In genomic region chr6:107185570-107185969, GRCh38 we compare ENCODE assay signal across 9 cellular contexts.
DNase-seq lines count a peak whose midpoint lies in the region; ATAC-seq, FAIRE-seq and TF ChIP-seq lines count a peak whose summit lies in the region.
"Had no signal": no experiment of that assay in that cellular context is flagged by ENCODE, and none has a peak within 500 bp of the region (broad histone marks: within the 10 kb centered on the region; RNA-seq: fewer than 3 reads in every experiment).

No MANE protein-coding gene starts in this region.

- in situ Hi-C loops in astrocyte of the spinal cord (cut with HindIII; ENCODE audit: low sequenced_read_pairs) (no loop called here), HepG2 (cut with HindIII; ENCODE audit: extremely low pct_ligation_motif_present, low pct_unique_long_range_greater_than_20kb) (no loop called here)

- H3K9me3 ChIP-seq in HepG2 (ENCODE audit: low read length) (no peaks in the 10 kb centered on the region), spleen (no peaks in the 10 kb centered on the region)

- H3K27ac ChIP-seq in HepG2 (ENCODE audit: extremely low read length, insufficient read depth, low read length), result no peak overlapping the region
- H3K27ac ChIP-seq in spleen, result no peak overlapping the region

- H3K4me3 ChIP-seq in astrocyte of the spinal cord (ENCODE audit: low read depth, low read length) (no peak overlapping the region), HepG2 (replicated peaks in 1 of 3; ENCODE audit: insufficient read depth in 1 of 3, low read depth in 2 of 3, low read length in 3 of 3) (no peak overlapping the region), spleen (no peak overlapping the region)

- TF ChIP-seq RAD21 in HepG2 (CRISPR knock-in tag; IDR thresholded peaks at IDR 0.05), result no peak

- POLR2A ChIA-PET in HepG2 (lab: Yijun Ruan, JAX), result no interaction called here

- no peak overlapping the region for H3K4me2 ChIP-seq in HepG2 (ENCODE audit: low read depth, low read length)

- peaks cover 0 to 5% of the 10 kb centered on the region in 2 experiments; a peak in 1 of 5 replicates for H3K36me3 ChIP-seq in HepG2 (replicated peaks in 1 of 2; ENCODE audit: control insufficient read depth in 1 of 2, insufficient read depth in 2 of 2, low read length in 2 of 2)
- peaks cover 0 to 45% (median 6%) of the 10 kb centered on the region in 6 donors for H3K36me3 ChIP-seq in spleen

- TF ChIP-seq CTCF in astrocyte of the spinal cord (IDR thresholded peaks at IDR 0.05; ENCODE audit: low read depth, low read length) (peak; percentile 26), HepG2 (CRISPR knock-in tag; IDR thresholded peaks at IDR 0.05) (peak; percentile 65), omental fat pad (IDR thresholded peaks at IDR 0.05) (no peak), spleen (IDR thresholded peaks at IDR 0.05 in 8 of 11, conservative IDR thresholded peaks at IDR 0.05 in 3 of 11) (no peak)

- no peaks in the 10 kb centered on the region for H3K79me2 ChIP-seq in HepG2 (ENCODE audit: insufficient read depth, low read length)

- H4K20me1 ChIP-seq in HepG2 (ENCODE audit: insufficient read depth, low read length), result no peaks in the 10 kb centered on the region

- TF ChIP-seq EP300 in HepG2 (IDR thresholded peaks at IDR 0.05; ENCODE audit: low read depth in 2 of 2, low read length in 2 of 2) (no peak), HepG2 (CRISPR knock-in tag; IDR thresholded peaks at IDR 0.05; ENCODE audit: borderline replicate concordance) (no peak)

- peak; percentile 94 for ATAC-seq in HepG2
- no peak for ATAC-seq in omental fat pad (ENCODE audit: low FRiP score)
- ATAC-seq in activated naive CD4-positive, alpha-beta T cell treated with anti-CD3 and anti-CD28 coated beads, Interleukin-2, amount 50 U/mL, for 72 hours, result no peak

- WGBS in HepG2 (ENCODE audit: low lambda C conversion rate), result 77% methylated on average over 7 of the region's 7 CpGs
- 88 to 91% (median 89%) methylated on average over 7 of the region's 7 CpGs for WGBS in spleen, 5 donors

- BruUV-seq in HepG2 (replicated peaks; lab: Mats Ljungman, UMichigan), result no TSS peak

- DNase-seq in AG20443 (ENCODE audit: low spot score) (peak; percentile 16), LHCN-M2 (ENCODE audit: low read depth) (peak; percentile 3), astrocyte of the spinal cord (ENCODE audit: low read depth, low spot score) (peak; percentile 6), HepG2 (ENCODE audit: low spot score) (peak; percentile 29), GOT3 (lab: John Stamatoyannopoulos, UW) (no peak), omental fat pad (ENCODE audit: low spot score) (no peak), spleen (no peak)
- DNase-seq in activated naive CD4-positive, alpha-beta T cell treated with anti-CD3 and anti-CD28 coated beads, Interleukin-2, amount 50 U/mL, for 72 hours (ENCODE audit: low spot score in 2 of 2), result no peak

- H3K27ac Mint-ChIP-seq in activated naive CD4-positive, alpha-beta T cell treated with anti-CD3 and anti-CD28 coated beads, Interleukin-2, amount 50 U/mL, for 72 hours, result no peak overlapping the region
- H3K27ac Mint-ChIP-seq: T-helper 2 cell treated with Interferon-gamma antibody and Interleukin-4, amounts not matched to agents 5 μg/mL and 100 μg/mL, for 36 hours had no signal

- peak; percentile 8 for FAIRE-seq in HepG2 (lab: Jason Lieb, UNC)

- intact Hi-C loops in HepG2 (cut with micrococcal nuclease; ENCODE audit: unreplicated experiment) (no loop called here), spleen (cut with DNase I; ENCODE audit: low total_unique reads) (no loop called here)

- H3K9me3 Mint-ChIP-seq in activated naive CD4-positive, alpha-beta T cell treated with anti-CD3 and anti-CD28 coated beads, Interleukin-2, amount 50 U/mL, for 72 hours, result no peaks in the 10 kb centered on the region
- H3K9me3 Mint-ChIP-seq: T-helper 2 cell treated with Interferon-gamma antibody and Interleukin-4, amounts not matched to agents 5 μg/mL and 100 μg/mL, for 36 hours had no signal

- H2AFZ ChIP-seq in HepG2 (ENCODE audit: low read length), result no peak overlapping the region

- TF ChIP-seq POLR2A in HepG2 (IDR thresholded peaks at IDR 0.05; ENCODE audit: insufficient read depth in 1 of 2, low read depth in 2 of 2, low read length in 2 of 2) (no peak), spleen (IDR thresholded peaks at IDR 0.05) (no peak)

- H3K9ac ChIP-seq in HepG2 (ENCODE audit: insufficient read depth, low read depth, low read length), result no peak overlapping the region

- H3K36me3 Mint-ChIP-seq in activated naive CD4-positive, alpha-beta T cell treated with anti-CD3 and anti-CD28 coated beads, Interleukin-2, amount 50 U/mL, for 72 hours, result no peaks in the 10 kb centered on the region

- H3K4me1 ChIP-seq in HepG2 (ENCODE audit: insufficient read depth, low read length) (no peaks in the 10 kb centered on the region), spleen (no peaks in the 10 kb centered on the region)

- no peaks in the 10 kb centered on the region for H3K27me3 ChIP-seq in HepG2 (ENCODE audit: control insufficient read depth in 1 of 2, insufficient read depth in 2 of 2, low read length in 2 of 2)
- H3K27me3 ChIP-seq in spleen (replicated peaks in 1 of 7), result no peaks in the 10 kb centered on the region

- CTCF ChIA-PET in HepG2 (lab: Yijun Ruan, JAX; ENCODE audit: low intra/inter-chr PET ratio, low total read pairs), result no interaction called here

TF ChIP-seq in HepG2, 621 proteins besides CTCF, POLR2A, EP300 and RAD21 (continues in another document):
- no peak for TF ChIP-seq MLX (CRISPR knock-in tag; IDR thresholded peaks at IDR 0.05)
- TF ChIP-seq SMC3 (IDR thresholded peaks at IDR 0.05; ENCODE audit: low read length), result peak; percentile 36; the same call in 1 of the 2 replicates
- TF ChIP-seq SYNCRIP (IDR thresholded peaks at IDR 0.05; ENCODE audit: insufficient read depth, low read depth, low read length), result no peak
- no peak for TF ChIP-seq ZNF530 (CRISPR knock-in tag; IDR thresholded peaks at IDR 0.05; ENCODE audit: low read depth)
- no peak for TF ChIP-seq ZNF276 (CRISPR knock-in tag; IDR thresholded peaks at IDR 0.05; ENCODE audit: low read depth)
- no peak for TF ChIP-seq RERE (CRISPR knock-in tag; IDR thresholded peaks at IDR 0.05; ENCODE audit: low read depth)
- no peak for TF ChIP-seq ZNF138 (CRISPR knock-in tag; IDR thresholded peaks at IDR 0.05; ENCODE audit: low read depth)
- TF ChIP-seq ZNF768 (CRISPR knock-in tag; IDR thresholded peaks at IDR 0.05), result no peak
- TF ChIP-seq NBN (conservative IDR thresholded peaks at IDR 0.05), result no peak
- no peak for TF ChIP-seq PTBP1 (IDR thresholded peaks at IDR 0.05; ENCODE audit: low read depth, low read length, poor library complexity, severe bottlenecking)
- no peak for TF ChIP-seq HOXA3 (CRISPR knock-in tag; IDR thresholded peaks at IDR 0.05)

Comparison
In these comparisons a context has a peak if more than half of its experiments do, and no peak if none do; other contexts are left out.
1. DNase-seq: peak in AG20443 (single experiment), LHCN-M2 (single experiment), astrocyte of the spinal cord (single experiment) and HepG2 (single experiment); none in GOT3 (single experiment), omental fat pad (single experiment), spleen (single experiment) and activated naive CD4-positive, alpha-beta T cell treated with anti-CD3 and anti-CD28 coated beads, Interleukin-2, amount 50 U/mL, for 72 hours (0 of 2).
2. CTCF ChIP-seq: peak in astrocyte of the spinal cord (single experiment) and HepG2 (single experiment); none in omental fat pad (0 of 3) and spleen (0 of 11).